In genomic region chr16:2905988-2906387, GRCh38 we compare ENCODE assay signal across 1 cellular context.
TF ChIP-seq lines count a peak whose summit lies in the region.

No MANE protein-coding gene starts in this region.

TF ChIP-seq in GM12878, 131 proteins besides CTCF, POLR2A, EP300 and RAD21:
- TF ChIP-seq RFX5 (IDR thresholded peaks at IDR 0.05; ENCODE audit: low read depth, low read length): 0 out of 2 replicates have a peak, but pooled peaks have one; percentile 62
- TF ChIP-seq WRNIP1 (IDR thresholded peaks at IDR 0.05; ENCODE audit: borderline replicate concordance, low read depth, low read length): no peak
- TF ChIP-seq, protein P1, sequence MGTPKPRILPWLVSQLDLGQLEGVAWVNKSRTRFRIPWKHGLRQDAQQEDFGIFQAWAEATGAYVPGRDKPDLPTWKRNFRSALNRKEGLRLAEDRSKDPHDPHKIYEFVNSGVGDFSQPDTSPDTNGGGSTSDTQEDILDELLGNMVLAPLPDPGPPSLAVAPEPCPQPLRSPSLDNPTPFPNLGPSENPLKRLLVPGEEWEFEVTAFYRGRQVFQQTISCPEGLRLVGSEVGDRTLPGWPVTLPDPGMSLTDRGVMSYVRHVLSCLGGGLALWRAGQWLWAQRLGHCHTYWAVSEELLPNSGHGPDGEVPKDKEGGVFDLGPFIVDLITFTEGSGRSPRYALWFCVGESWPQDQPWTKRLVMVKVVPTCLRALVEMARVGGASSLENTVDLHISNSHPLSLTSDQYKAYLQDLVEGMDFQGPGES (IDR thresholded peaks at IDR 0.05): peak; percentile 70; the same call in 1 of the 2 replicates
- no peak for TF ChIP-seq BRCA1 (IDR thresholded peaks at IDR 0.05; ENCODE audit: low read depth, low read length)
- peak; percentile 42; the same call in 1 of the 3 replicates for TF ChIP-seq POU2F2 (IDR thresholded peaks at IDR 0.05; ENCODE audit: borderline replicate concordance, low read depth, low read length)
- TF ChIP-seq YY1 (IDR thresholded peaks at IDR 0.05; ENCODE audit: low read depth, low read length): peak; percentile 41; the same call in 1 of the 2 replicates
